ENCODE assay signal across 19 cellular contexts in the genomic region with DNA sequence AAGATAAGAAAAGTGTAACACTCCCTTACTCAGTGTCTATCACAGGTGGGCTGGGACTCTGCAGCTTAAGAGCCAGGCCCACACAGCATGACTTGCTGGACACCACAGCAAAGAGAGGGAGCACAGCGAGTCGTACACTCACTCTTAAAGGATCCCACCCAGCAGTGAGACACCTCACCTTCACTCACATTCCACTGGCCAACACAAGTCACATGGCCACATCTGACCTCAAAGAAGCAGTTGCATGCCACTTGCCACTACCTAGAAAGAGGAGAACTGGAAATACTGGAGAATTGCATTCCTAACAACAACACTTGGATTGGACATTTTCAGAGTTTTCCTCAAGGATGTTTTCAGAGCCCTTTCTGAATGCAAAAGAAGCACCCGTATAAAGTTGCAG.
"Had no signal": no experiment of that assay in that cellular context is flagged by ENCODE, and none has a peak within 500 bp of the region (broad histone marks: within the 10 kb centered on the region; RNA-seq: fewer than 3 reads in every experiment).

No MANE protein-coding gene starts in this region.

- DNase-seq: activated CD4-positive, alpha-beta T cell treated with anti-CD3 and anti-CD28 coated beads for 1 hour; activated CD4-positive, alpha-beta T cell treated with anti-CD3 and anti-CD28 coated beads, Interleukin-2, amount 50 U/mL, for 1 hour; activated CD8-positive, alpha-beta T cell treated with anti-CD3 and anti-CD28 coated beads, Interleukin-2, amount 10 ng/mL, durations not matched to agents 7 days and 5 days; activated gamma-delta T cell treated with Interleukin-2 at 50 U/mL for 16 hours; amniotic stem cell; lower lobe of right lung; naive B cell; nucleus accumbens; posterior cingulate gyrus; sigmoid colon; spleen; stimulated activated CD4-positive, alpha-beta T cell treated with anti-CD3 and anti-CD28 coated beads, Interleukin-4, amount 100 ng/mL, for 1 hour; stimulated activated naive CD4-positive, alpha-beta T cell treated with Interleukin-2 at 50 U/mL for 16 hours; substantia nigra; T-helper 1 cell; transverse colon had no signal

- ATAC-seq: activated CD8-positive, alpha-beta T cell treated with anti-CD3 and anti-CD28 coated beads, Interleukin-2, amount 10 ng/mL, durations not matched to agents 7 days and 5 days; lower lobe of right lung had no signal

- H3K4me1 ChIP-seq: lower lobe of right lung, sigmoid colon, spleen, transverse colon had no signal

- H3K4me3 ChIP-seq: coronary artery, esophagus muscularis mucosa, gastroesophageal sphincter, lower lobe of right lung, sigmoid colon, spleen, transverse colon had no signal

- H3K27ac ChIP-seq: lower lobe of right lung, sigmoid colon, spleen, transverse colon had no signal

- H3K36me3 ChIP-seq: esophagus muscularis mucosa, gastroesophageal sphincter, lower lobe of right lung, sigmoid colon, spleen, transverse colon had no signal

- H3K9me3 ChIP-seq: esophagus muscularis mucosa, gastroesophageal sphincter, lower lobe of right lung, sigmoid colon, spleen, transverse colon had no signal

- H3K27me3 ChIP-seq: esophagus muscularis mucosa, gastroesophageal sphincter, sigmoid colon, spleen, transverse colon had no signal
